8 cellular contexts compared by ENCODE assay signal in genomic region chr19:13154241-13154778, GRCh38. TPM values are rescaled to one million over a fixed set of nuclear protein-coding genes. Genes with fewer than 3 reads are reported as not detected.
DNase-seq lines count a peak whose midpoint lies in the region; ATAC-seq, FAIRE-seq and TF ChIP-seq lines count a peak whose summit lies in the region.

No MANE protein-coding gene starts in this region.

- TF ChIP-seq RAD21 in HepG2 (CRISPR knock-in tag; IDR thresholded peaks at IDR 0.05): no peak

- H3K4me1 ChIP-seq in HepG2 (ENCODE audit: insufficient read depth, low read length): peaks cover 35% of the 10 kb centered on the region

- H3K4me3 ChIP-seq in HepG2 (replicated peaks in 1 of 3; ENCODE audit: insufficient read depth in 1 of 3, low read depth in 2 of 3, low read length in 3 of 3): peak overlapping the region; percentile 57 to 91 (median 74)

- POLR2A ChIA-PET in HepG2 (lab: Yijun Ruan, JAX): interaction anchor here (1.6 to 3.0 kb wide), 8 partner anchors 9 to 177 kb away, joined by 3 to 63 read pairs (median 8); partner anchors contain the start of gene NACC1

- H2AFZ ChIP-seq in HepG2 (ENCODE audit: low read length): no peak overlapping the region

- H3K27me3 ChIP-seq in HepG2 (ENCODE audit: control insufficient read depth in 1 of 2, insufficient read depth in 2 of 2, low read length in 2 of 2): no peaks in the 10 kb centered on the region; a peak in 1 of 5 replicates

- H3K79me2 ChIP-seq in HepG2 (ENCODE audit: insufficient read depth, low read length): peaks cover 42% of the 10 kb centered on the region

- intact Hi-C loops in HepG2 (cut with micrococcal nuclease; ENCODE audit: unreplicated experiment): loop anchor here (5.0 kb wide), 2 partner anchors 37 to 693 kb away; partner anchors contain the start of genes NACC1 and TRMT1

- FAIRE-seq in HepG2 (lab: Jason Lieb, UNC): no peak

- CTCF ChIA-PET in HepG2 (lab: Yijun Ruan, JAX; ENCODE audit: low intra/inter-chr PET ratio, low total read pairs): interaction anchor here (1.2 kb wide), 1 partner anchor 41 kb away, joined by 3 read pairs; no protein-coding TSS in a partner anchor

- no peak for ATAC-seq in HepG2
- no peak for ATAC-seq in GM19035 (IDR thresholded peaks at IDR 0.05; ENCODE audit: unreplicated experiment)
- no peak for ATAC-seq in HG03469 (IDR thresholded peaks at IDR 0.05; ENCODE audit: unreplicated experiment)

- under 1% methylated on average over 14 of the region's 21 CpGs for WGBS in HepG2 (ENCODE audit: low lambda C conversion rate)

- no peak for TF ChIP-seq EP300 in HepG2 (IDR thresholded peaks at IDR 0.05; ENCODE audit: low read depth in 2 of 2, low read length in 2 of 2)
- no peak; the same call in 1 of the 2 replicates for TF ChIP-seq EP300 in HepG2 (CRISPR knock-in tag; IDR thresholded peaks at IDR 0.05; ENCODE audit: borderline replicate concordance)

- TF ChIP-seq POLR2A in HepG2 (IDR thresholded peaks at IDR 0.05; ENCODE audit: insufficient read depth in 1 of 2, low read depth in 2 of 2, low read length in 2 of 2): peak; percentile 34 to 43; a peak in 1 of 4 replicates

- peak overlapping the region; percentile 95 for H3K27ac ChIP-seq in HepG2 (ENCODE audit: extremely low read length, insufficient read depth, low read length)

- DNase-seq in GM04504 (ENCODE audit: low read depth): peak; percentile 87
- peak; percentile 71 for DNase-seq in NAMALWA (ENCODE audit: low spot score)
- peak; percentile 50 for DNase-seq in activated CD4-positive, alpha-beta T cell treated with anti-CD3 and anti-CD28 coated beads for 1 hour
- DNase-seq in dedifferentiated amniotic fluid mesenchymal stem cell (ENCODE audit: extremely low spot score): peak; percentile 91
- peak; percentile 65 for DNase-seq in HepG2 (ENCODE audit: low spot score)
- peak; percentile 61 to 63 for DNase-seq in stimulated activated CD4-positive, alpha-beta T cell treated with anti-CD3 and anti-CD28 coated beads, Interleukin-4, amount 100 ng/mL, for 4 hours

- in situ Hi-C loops in HepG2 (cut with HindIII; ENCODE audit: extremely low pct_ligation_motif_present, low pct_unique_long_range_greater_than_20kb): loop anchor here (5.0 kb wide), 2 partner anchors 37 to 38 kb away; partner anchors contain the start of genes NACC1 and TRMT1

- peaks cover 3% of the 10 kb centered on the region; the same call in 1 of the 2 replicates for H4K20me1 ChIP-seq in HepG2 (ENCODE audit: insufficient read depth, low read length)

- no TSS peak for BruUV-seq in HepG2 (replicated peaks; lab: Mats Ljungman, UMichigan)

- H3K36me3 ChIP-seq in HepG2 (replicated peaks in 1 of 2; ENCODE audit: control insufficient read depth in 1 of 2, insufficient read depth in 2 of 2, low read length in 2 of 2): no peaks in the 10 kb centered on the region

- no peaks in the 10 kb centered on the region for H3K9me3 ChIP-seq in HepG2 (ENCODE audit: low read length)

- no peak for TF ChIP-seq CTCF in HepG2 (CRISPR knock-in tag; IDR thresholded peaks at IDR 0.05)

- peak overlapping the region; percentile 96 for H3K4me2 ChIP-seq in HepG2 (ENCODE audit: low read depth, low read length)

- H3K9ac ChIP-seq in HepG2 (ENCODE audit: insufficient read depth, low read depth, low read length): peak overlapping the region; percentile 94

RNA-seq across cellular contexts. Expression of gene IER2, which starts 4.1 kb away (rescaled TPM):
- total RNA-seq in HepG2 (2016; rRNA removed; fragmentation: Illumina TruSeq; extraction: Trizol): 10.0 and 14.3 TPM in 2 replicates
- total RNA-seq in HepG2 (2016; cell fraction: cytosol; rRNA removed; fragmentation: Illumina TruSeq; extraction: Trizol; ENCODE audit: low read depth): 5.0 and 5.9 TPM in 2 replicates
- 8.1 and 16.1 TPM in 2 replicates for total RNA-seq in HepG2 (2016; cell fraction: insoluble cytoplasmic fraction; rRNA removed; fragmentation: Illumina TruSeq; extraction: Trizol)
- total RNA-seq in HepG2 (2016; cell fraction: membrane; rRNA removed; fragmentation: Illumina TruSeq; extraction: Trizol): 10.0 and 11.1 TPM in 2 replicates
- total RNA-seq in HepG2 (2016; cell fraction: nucleus; rRNA removed; fragmentation: Illumina TruSeq; extraction: Trizol): 12.6 and 13.6 TPM in 2 replicates
- 10.1 and 12.9 TPM in 2 replicates for polyA plus RNA-seq in HepG2 (2011; rRNA removed)
- polyA plus RNA-seq in HepG2 (2011; cell fraction: cytosol; rRNA removed): 14.4 and 15.3 TPM in 2 replicates
- polyA plus RNA-seq in HepG2 (2011; cell fraction: nucleus; rRNA removed): 84.6 and 97.2 TPM in 2 replicates
- 20.1 and 25.8 TPM in 2 replicates for polyA plus RNA-seq in HepG2 (2012)
- polyA plus RNA-seq in HepG2 (2016; cell fraction: cytosol; fragmentation: Illumina TruSeq; extraction: Trizol; ENCODE audit: low read depth): 5.5 and 5.8 TPM in 2 replicates
- 17.5 and 22.6 TPM in 2 replicates for polyA plus RNA-seq in HepG2 (2016; cell fraction: insoluble cytoplasmic fraction; fragmentation: Illumina TruSeq; extraction: Trizol; ENCODE audit: low read depth)
- 9.7 and 9.8 TPM in 2 replicates for polyA plus RNA-seq in HepG2 (2016; cell fraction: membrane; fragmentation: Illumina TruSeq; extraction: Trizol; ENCODE audit: low read depth)
- 39.1 and 40.8 TPM in 2 replicates for polyA plus RNA-seq in HepG2 (2016; cell fraction: nucleus; fragmentation: Illumina TruSeq; extraction: Trizol; ENCODE audit: insufficient read depth, low read depth)
- 8.1 and 9.7 TPM in 2 replicates for polyA minus RNA-seq in HepG2 (2011; rRNA and poly(A)+ RNA removed; ENCODE audit: low replicate concordance)
- polyA minus RNA-seq in HepG2 (2011; cell fraction: cytosol; rRNA and poly(A)+ RNA removed): 7.0 and 7.3 TPM in 2 replicates
- 9.7 and 9.9 TPM in 2 replicates for polyA minus RNA-seq in HepG2 (2011; cell fraction: nucleus; rRNA and poly(A)+ RNA removed)

RNA-seq across cellular contexts. Expression of gene STX10, which starts 4.1 kb away (rescaled TPM):
- 36.8 and 47.9 TPM in 2 replicates for total RNA-seq in HepG2 (2016; rRNA removed; fragmentation: Illumina TruSeq; extraction: Trizol)
- 56.0 and 67.5 TPM in 2 replicates for total RNA-seq in HepG2 (2016; cell fraction: cytosol; rRNA removed; fragmentation: Illumina TruSeq; extraction: Trizol; ENCODE audit: low read depth)
- 33.4 and 50.3 TPM in 2 replicates for total RNA-seq in HepG2 (2016; cell fraction: insoluble cytoplasmic fraction; rRNA removed; fragmentation: Illumina TruSeq; extraction: Trizol)
- total RNA-seq in HepG2 (2016; cell fraction: membrane; rRNA removed; fragmentation: Illumina TruSeq; extraction: Trizol): 78.5 and 90.1 TPM in 2 replicates
- total RNA-seq in HepG2 (2016; cell fraction: nucleus; rRNA removed; fragmentation: Illumina TruSeq; extraction: Trizol): 27.2 and 35.2 TPM in 2 replicates
- polyA plus RNA-seq in HepG2 (2011; rRNA removed): 66.4 and 85.5 TPM in 2 replicates
- 58.0 and 78.9 TPM in 2 replicates for polyA plus RNA-seq in HepG2 (2011; cell fraction: cytosol; rRNA removed)
- polyA plus RNA-seq in HepG2 (2011; cell fraction: nucleus; rRNA removed): 198 and 219 TPM in 2 replicates
- 28.8 and 43.3 TPM in 2 replicates for polyA plus RNA-seq in HepG2 (2012)
- polyA plus RNA-seq in HepG2 (2016; cell fraction: cytosol; fragmentation: Illumina TruSeq; extraction: Trizol; ENCODE audit: low read depth): 79.7 and 89.7 TPM in 2 replicates
- 39.4 and 44.9 TPM in 2 replicates for polyA plus RNA-seq in HepG2 (2016; cell fraction: insoluble cytoplasmic fraction; fragmentation: Illumina TruSeq; extraction: Trizol; ENCODE audit: low read depth)
- polyA plus RNA-seq in HepG2 (2016; cell fraction: membrane; fragmentation: Illumina TruSeq; extraction: Trizol; ENCODE audit: low read depth): 85.7 and 88.6 TPM in 2 replicates
- polyA plus RNA-seq in HepG2 (2016; cell fraction: nucleus; fragmentation: Illumina TruSeq; extraction: Trizol; ENCODE audit: insufficient read depth, low read depth): 76.5 and 85.3 TPM in 2 replicates
- polyA minus RNA-seq in HepG2 (2011; rRNA and poly(A)+ RNA removed; ENCODE audit: low replicate concordance): 37.6 and 153 TPM in 2 replicates
- polyA minus RNA-seq in HepG2 (2011; cell fraction: cytosol; rRNA and poly(A)+ RNA removed): 11.9 and 14.2 TPM in 2 replicates
- polyA minus RNA-seq in HepG2 (2011; cell fraction: nucleus; rRNA and poly(A)+ RNA removed): 10.3 and 12.1 TPM in 2 replicates

RNA-seq across cellular contexts. Expression of gene NACC1, which starts 36.2 kb away (rescaled TPM):
- 31.8 and 46.7 TPM in 2 replicates for total RNA-seq in HepG2 (2016; rRNA removed; fragmentation: Illumina TruSeq; extraction: Trizol)
- total RNA-seq in HepG2 (2016; cell fraction: cytosol; rRNA removed; fragmentation: Illumina TruSeq; extraction: Trizol; ENCODE audit: low read depth): 6.8 and 8.2 TPM in 2 replicates
- total RNA-seq in HepG2 (2016; cell fraction: insoluble cytoplasmic fraction; rRNA removed; fragmentation: Illumina TruSeq; extraction: Trizol): 29.7 and 42.3 TPM in 2 replicates
- total RNA-seq in HepG2 (2016; cell fraction: membrane; rRNA removed; fragmentation: Illumina TruSeq; extraction: Trizol): 37.1 and 38.6 TPM in 2 replicates
- 21.0 and 21.3 TPM in 2 replicates for total RNA-seq in HepG2 (2016; cell fraction: nucleus; rRNA removed; fragmentation: Illumina TruSeq; extraction: Trizol)
- polyA plus RNA-seq in HepG2 (2011; rRNA removed): 42.3 and 55.2 TPM in 2 replicates
- polyA plus RNA-seq in HepG2 (2011; cell fraction: cytosol; rRNA removed): 33.3 and 62.6 TPM in 2 replicates
- polyA plus RNA-seq in HepG2 (2011; cell fraction: nucleus; rRNA removed): 93.5 and 114 TPM in 2 replicates
- polyA plus RNA-seq in HepG2 (2012): 13.2 and 18.2 TPM in 2 replicates
- polyA plus RNA-seq in HepG2 (2016; cell fraction: cytosol; fragmentation: Illumina TruSeq; extraction: Trizol; ENCODE audit: low read depth): 6.3 and 6.7 TPM in 2 replicates
- 35.6 and 46.3 TPM in 2 replicates for polyA plus RNA-seq in HepG2 (2016; cell fraction: insoluble cytoplasmic fraction; fragmentation: Illumina TruSeq; extraction: Trizol; ENCODE audit: low read depth)
- polyA plus RNA-seq in HepG2 (2016; cell fraction: membrane; fragmentation: Illumina TruSeq; extraction: Trizol; ENCODE audit: low read depth): 28.2 and 28.5 TPM in 2 replicates
- 37.4 and 39.4 TPM in 2 replicates for polyA plus RNA-seq in HepG2 (2016; cell fraction: nucleus; fragmentation: Illumina TruSeq; extraction: Trizol; ENCODE audit: insufficient read depth, low read depth)
- polyA minus RNA-seq in HepG2 (2011; rRNA and poly(A)+ RNA removed; ENCODE audit: low replicate concordance): 91.1 and 200 TPM in 2 replicates
- polyA minus RNA-seq in HepG2 (2011; cell fraction: cytosol; rRNA and poly(A)+ RNA removed): 45.0 and 58.7 TPM in 2 replicates
- polyA minus RNA-seq in HepG2 (2011; cell fraction: nucleus; rRNA and poly(A)+ RNA removed): 12.7 and 13.6 TPM in 2 replicates

RNA-seq across cellular contexts. Expression of gene TRMT1, which starts 37.8 kb away (rescaled TPM):
- total RNA-seq in HepG2 (2016; rRNA removed; fragmentation: Illumina TruSeq; extraction: Trizol): 27.9 and 44.1 TPM in 2 replicates
- 9.6 and 11.8 TPM in 2 replicates for total RNA-seq in HepG2 (2016; cell fraction: cytosol; rRNA removed; fragmentation: Illumina TruSeq; extraction: Trizol; ENCODE audit: low read depth)
- 23.9 and 45.4 TPM in 2 replicates for total RNA-seq in HepG2 (2016; cell fraction: insoluble cytoplasmic fraction; rRNA removed; fragmentation: Illumina TruSeq; extraction: Trizol)
- total RNA-seq in HepG2 (2016; cell fraction: membrane; rRNA removed; fragmentation: Illumina TruSeq; extraction: Trizol): 14.3 and 15.5 TPM in 2 replicates
- 55.3 and 60.2 TPM in 2 replicates for total RNA-seq in HepG2 (2016; cell fraction: nucleus; rRNA removed; fragmentation: Illumina TruSeq; extraction: Trizol)
- polyA plus RNA-seq in HepG2 (2011; rRNA removed): 35.5 and 42.9 TPM in 2 replicates
- 16.0 and 24.0 TPM in 2 replicates for polyA plus RNA-seq in HepG2 (2011; cell fraction: cytosol; rRNA removed)
- 421 and 529 TPM in 2 replicates for polyA plus RNA-seq in HepG2 (2011; cell fraction: nucleus; rRNA removed)
- polyA plus RNA-seq in HepG2 (2012): 22.9 and 29.0 TPM in 2 replicates
- polyA plus RNA-seq in HepG2 (2016; cell fraction: cytosol; fragmentation: Illumina TruSeq; extraction: Trizol; ENCODE audit: low read depth): 9.7 and 9.9 TPM in 2 replicates
- 24.6 and 27.1 TPM in 2 replicates for polyA plus RNA-seq in HepG2 (2016; cell fraction: insoluble cytoplasmic fraction; fragmentation: Illumina TruSeq; extraction: Trizol; ENCODE audit: low read depth)
- polyA plus RNA-seq in HepG2 (2016; cell fraction: membrane; fragmentation: Illumina TruSeq; extraction: Trizol; ENCODE audit: low read depth): 10.7 and 11.5 TPM in 2 replicates
- polyA plus RNA-seq in HepG2 (2016; cell fraction: nucleus; fragmentation: Illumina TruSeq; extraction: Trizol; ENCODE audit: insufficient read depth, low read depth): 144 and 171 TPM in 2 replicates
- 61.2 and 61.3 TPM in 2 replicates for polyA minus RNA-seq in HepG2 (2011; rRNA and poly(A)+ RNA removed; ENCODE audit: low replicate concordance)
- polyA minus RNA-seq in HepG2 (2011; cell fraction: cytosol; rRNA and poly(A)+ RNA removed): 12.5 and 24.5 TPM in 2 replicates
- 44.6 and 48.9 TPM in 2 replicates for polyA minus RNA-seq in HepG2 (2011; cell fraction: nucleus; rRNA and poly(A)+ RNA removed)

RNA-seq across cellular contexts. Expression of gene LYL1, which starts 51.7 kb away (rescaled TPM):
- 0.69 and 0.75 TPM in 2 replicates for total RNA-seq in HepG2 (2016; rRNA removed; fragmentation: Illumina TruSeq; extraction: Trizol)
- 0.79 and 0.91 TPM in 2 replicates for total RNA-seq in HepG2 (2016; cell fraction: cytosol; rRNA removed; fragmentation: Illumina TruSeq; extraction: Trizol; ENCODE audit: low read depth)
- 0.40 and 0.97 TPM in 2 replicates for total RNA-seq in HepG2 (2016; cell fraction: insoluble cytoplasmic fraction; rRNA removed; fragmentation: Illumina TruSeq; extraction: Trizol)
- total RNA-seq in HepG2 (2016; cell fraction: membrane; rRNA removed; fragmentation: Illumina TruSeq; extraction: Trizol): 0.74 and 0.90 TPM in 2 replicates
- total RNA-seq in HepG2 (2016; cell fraction: nucleus; rRNA removed; fragmentation: Illumina TruSeq; extraction: Trizol): 0.31 and 0.75 TPM in 2 replicates
- 0.72 and 0.92 TPM in 2 replicates for polyA plus RNA-seq in HepG2 (2011; rRNA removed)
- polyA plus RNA-seq in HepG2 (2011; cell fraction: cytosol; rRNA removed): 0.71 and 1.6 TPM in 2 replicates
- 2.0 and 2.6 TPM in 2 replicates for polyA plus RNA-seq in HepG2 (2011; cell fraction: nucleus; rRNA removed)
- 0.31 and 0.32 TPM in 2 replicates for polyA plus RNA-seq in HepG2 (2012)
- polyA plus RNA-seq in HepG2 (2016; cell fraction: cytosol; fragmentation: Illumina TruSeq; extraction: Trizol; ENCODE audit: low read depth): 0.57 and 0.66 TPM in 2 replicates
- polyA plus RNA-seq in HepG2 (2016; cell fraction: insoluble cytoplasmic fraction; fragmentation: Illumina TruSeq; extraction: Trizol; ENCODE audit: low read depth): 0.51 and 0.59 TPM in 2 replicates
- 0.76 and 0.86 TPM in 2 replicates for polyA plus RNA-seq in HepG2 (2016; cell fraction: membrane; fragmentation: Illumina TruSeq; extraction: Trizol; ENCODE audit: low read depth)
- 0.93 and 1.5 TPM in 2 replicates for polyA plus RNA-seq in HepG2 (2016; cell fraction: nucleus; fragmentation: Illumina TruSeq; extraction: Trizol; ENCODE audit: insufficient read depth, low read depth)
- polyA minus RNA-seq in HepG2 (2011; rRNA and poly(A)+ RNA removed; ENCODE audit: low replicate concordance): 0.09 and 1.9 TPM in 2 replicates
- 0.49 and 0.70 TPM in 2 replicates for polyA minus RNA-seq in HepG2 (2011; cell fraction: cytosol; rRNA and poly(A)+ RNA removed)
- polyA minus RNA-seq in HepG2 (2011; cell fraction: nucleus; rRNA and poly(A)+ RNA removed): 0.64 and 1.1 TPM in 2 replicates
